In the genomic region with DNA sequence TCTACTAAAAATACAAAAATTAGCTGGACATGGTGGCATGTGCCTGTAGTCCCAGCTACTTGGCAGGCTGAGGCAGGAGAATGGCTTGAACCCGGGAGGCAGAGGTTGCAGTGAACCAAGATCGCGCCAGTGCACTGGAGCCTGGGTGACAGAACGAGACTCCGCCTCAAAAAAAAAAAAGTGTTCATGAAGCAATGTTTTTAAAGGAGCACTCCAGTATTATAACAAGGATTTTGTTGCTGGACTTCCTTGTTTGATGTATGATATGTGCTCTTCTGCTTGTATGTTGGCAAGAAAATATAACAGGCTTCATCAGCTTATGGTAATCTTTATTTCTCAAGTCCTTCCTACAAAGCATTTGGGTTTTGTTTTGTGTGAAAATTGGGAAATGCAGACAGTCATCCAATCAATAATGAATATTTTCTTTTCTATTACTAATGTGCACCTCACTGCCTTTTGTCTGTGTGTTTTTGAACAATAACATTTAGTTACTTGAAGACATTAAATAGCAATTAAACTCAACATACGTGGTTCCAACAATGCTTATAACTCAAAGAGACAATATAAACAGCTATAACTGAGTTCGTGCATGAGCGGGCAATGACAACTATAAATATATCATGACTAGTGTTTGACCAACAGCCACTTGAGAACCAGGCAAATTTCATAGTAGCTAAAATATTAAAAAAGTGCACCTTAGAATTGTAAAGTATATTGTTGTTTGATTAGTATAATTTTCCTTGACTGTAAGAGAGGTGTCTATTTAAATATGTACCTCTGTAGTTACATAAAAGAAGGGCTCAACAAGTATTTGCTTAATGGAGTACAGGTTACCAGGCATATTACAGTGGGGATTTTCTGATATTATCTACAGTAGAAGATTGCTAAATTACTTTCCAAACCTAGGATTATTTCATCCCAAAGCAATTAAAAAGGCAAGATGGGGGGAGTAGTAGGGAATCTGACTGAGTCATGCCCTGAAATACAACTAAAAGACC, we compare ENCODE assay signal across 14 cellular contexts.
A peak's percentile ranks its signal among the peaks of the same experiment; 100 is the strongest.
DNase-seq lines count a peak whose midpoint lies in the region; ATAC-seq, FAIRE-seq and TF ChIP-seq lines count a peak whose summit lies in the region.
"Had no signal": no experiment of that assay in that cellular context is flagged by ENCODE, and none has a peak within 500 bp of the region (broad histone marks: within the 10 kb centered on the region; RNA-seq: fewer than 3 reads in every experiment).

No MANE protein-coding gene starts in this region.

- H3K9ac ChIP-seq in kidney (ENCODE audit: low read length in 2 of 2), result no peak overlapping the region

- H3K4me1 ChIP-seq in kidney (ENCODE audit: control insufficient read depth in 1 of 2, insufficient read depth in 1 of 2, low read depth in 1 of 2, low read length in 2 of 2), result peaks cover 0 to 2% of the 10 kb centered on the region in 2 donors

- H3K4me1 Mint-ChIP-seq in stimulated activated memory B cell treated with anti-CD40 and anti-IgM and Interleukin-4, amounts not matched to agents 10 μg/mL and 1 μg/mL and 100 μg/mL, for 72 hours, result peaks cover 70% of the 10 kb centered on the region

- intact Hi-C loops in kidney (cut with DNase I), result no loop called here

- ATAC-seq in stimulated activated memory B cell treated with anti-CD40 and anti-IgM and Interleukin-4, amounts not matched to agents 10 μg/mL and 1 μg/mL and 100 μg/mL, for 72 hours, result no peak

- H3K4me3 ChIP-seq in kidney (ENCODE audit: low read length in 2 of 2), result peak overlapping the region in 1 of 2 donors; percentile 17

- H3K27ac Mint-ChIP-seq in stimulated activated memory B cell treated with anti-CD40 and anti-IgM and Interleukin-4, amounts not matched to agents 10 μg/mL and 1 μg/mL and 100 μg/mL, for 72 hours, result peak overlapping the region; percentile 13
- H3K27ac Mint-ChIP-seq: activated naive CD4-positive, alpha-beta T cell treated with anti-CD3 and anti-CD28 coated beads for 36 hours had no signal

- no peaks in the 10 kb centered on the region for H3K27me3 Mint-ChIP-seq in stimulated activated memory B cell treated with anti-CD40 and anti-IgM and Interleukin-4, amounts not matched to agents 10 μg/mL and 1 μg/mL and 100 μg/mL, for 72 hours

- no peak overlapping the region for H3K27ac ChIP-seq in kidney (ENCODE audit: low read depth in 2 of 2, low read length in 2 of 2)

- no peak for TF ChIP-seq CTCF in kidney (IDR thresholded peaks at IDR 0.05; ENCODE audit: borderline replicate concordance, extremely low read depth, insufficient read depth)

- H3K9me3 Mint-ChIP-seq in stimulated activated memory B cell treated with anti-CD40 and anti-IgM and Interleukin-4, amounts not matched to agents 10 μg/mL and 1 μg/mL and 100 μg/mL, for 72 hours, result peaks cover 3% of the 10 kb centered on the region

- FAIRE-seq in kidney (lab: Jason Lieb, UNC), result no peak
- FAIRE-seq: endometrium had no signal

- no peaks in the 10 kb centered on the region for H3K9me3 ChIP-seq in kidney (ENCODE audit: control insufficient read depth in 1 of 2, low read length in 2 of 2)

- peaks cover 23% of the 10 kb centered on the region for H3K36me3 Mint-ChIP-seq in stimulated activated memory B cell treated with anti-CD40 and anti-IgM and Interleukin-4, amounts not matched to agents 10 μg/mL and 1 μg/mL and 100 μg/mL, for 72 hours

- H3K36me3 ChIP-seq in kidney (ENCODE audit: control insufficient read depth in 1 of 2, insufficient read depth in 2 of 2, low read length in 2 of 2), result no peaks in the 10 kb centered on the region
- H3K36me3 ChIP-seq: tibial nerve had no signal

- H3K4me3 Mint-ChIP-seq in stimulated activated memory B cell treated with anti-CD40 and anti-IgM and Interleukin-4, amounts not matched to agents 10 μg/mL and 1 μg/mL and 100 μg/mL, for 72 hours, result peak overlapping the region; percentile 61

- DNase-seq in NOMO-1 treated with DMSO at 0.1 percent for 48 hours (lab: John Stamatoyannopoulos, UW; ENCODE audit: unreplicated experiment) (peak; percentile 8), NOMO-1 (lab: John Stamatoyannopoulos, UW; ENCODE audit: unreplicated experiment in 2 of 2) (no peak), NCI-H1105 treated with DMSO at 0.1 percent for 48 hours (lab: John Stamatoyannopoulos, UW) (peak; percentile 78), SHP77 treated with DMSO at 0.1 percent for 48 hours (lab: John Stamatoyannopoulos, UW) (peak; percentile 38), amniotic stem cell (lab: John Stamatoyannopoulos, UW) (no peak), superior temporal gyrus (ENCODE audit: extremely low spot score) (no peak), kidney (no peak)
- DNase-seq: activated naive CD4-positive, alpha-beta T cell treated with anti-CD3 and anti-CD28 coated beads for 36 hours; islet precursor cell; NCI-H446 treated with DMSO at 0.1 percent for 48 hours; posterior cingulate gyrus had no signal

Comparison
In these comparisons a context has a peak if more than half of its experiments do, and no peak if none do; other contexts are left out.
1. DNase-seq: peak in NOMO-1 treated with DMSO at 0.1 percent for 48 hours (single experiment), NCI-H1105 treated with DMSO at 0.1 percent for 48 hours (single experiment) and SHP77 treated with DMSO at 0.1 percent for 48 hours (single experiment); none in NOMO-1 (0 of 2), amniotic stem cell (single experiment), superior temporal gyrus (single experiment) and kidney (single experiment).